20 cellular contexts compared by ENCODE assay signal in the genomic region with DNA sequence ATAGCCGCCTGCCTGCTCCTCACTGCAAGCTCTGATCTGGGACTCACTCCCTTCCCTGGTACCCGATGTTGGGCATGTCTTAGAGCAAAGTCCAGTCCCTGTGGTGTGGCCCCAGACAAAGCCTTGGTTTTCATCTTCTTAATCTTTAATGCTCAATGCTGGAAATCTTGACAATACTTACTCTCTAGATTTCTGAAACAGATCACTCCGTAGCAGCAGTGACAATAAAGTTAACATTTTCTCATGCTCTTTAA.
"Had no signal": no experiment of that assay in that cellular context is flagged by ENCODE, and none has a peak within 500 bp of the region (broad histone marks: within the 10 kb centered on the region; RNA-seq: fewer than 3 reads in every experiment).

No MANE protein-coding gene starts in this region.

- ATAC-seq: HepG2, SK-N-SH treated with all-trans-retinoic acid at 6 μM for 48 hours had no signal

- DNase-seq: IMR-90, Karpas-422, KG1, MM.1S, NCI-H1092 treated with DMSO at 0.1 percent for 48 hours, NCI-H1436, NCI-H187, NCI-H2029, NCI-H2081 treated with DMSO at 0.1 percent for 48 hours, NCI-H2171, NCI-H226, NCI-H446, NCI-H510A, NCI-H524 treated with DMSO at 0.1 percent for 48 hours, NCI-H69, NCI-H774, RPMI8226, SHP77 had no signal
